Comparison of ENCODE assay signal across 1 cellular context in the genomic region with DNA sequence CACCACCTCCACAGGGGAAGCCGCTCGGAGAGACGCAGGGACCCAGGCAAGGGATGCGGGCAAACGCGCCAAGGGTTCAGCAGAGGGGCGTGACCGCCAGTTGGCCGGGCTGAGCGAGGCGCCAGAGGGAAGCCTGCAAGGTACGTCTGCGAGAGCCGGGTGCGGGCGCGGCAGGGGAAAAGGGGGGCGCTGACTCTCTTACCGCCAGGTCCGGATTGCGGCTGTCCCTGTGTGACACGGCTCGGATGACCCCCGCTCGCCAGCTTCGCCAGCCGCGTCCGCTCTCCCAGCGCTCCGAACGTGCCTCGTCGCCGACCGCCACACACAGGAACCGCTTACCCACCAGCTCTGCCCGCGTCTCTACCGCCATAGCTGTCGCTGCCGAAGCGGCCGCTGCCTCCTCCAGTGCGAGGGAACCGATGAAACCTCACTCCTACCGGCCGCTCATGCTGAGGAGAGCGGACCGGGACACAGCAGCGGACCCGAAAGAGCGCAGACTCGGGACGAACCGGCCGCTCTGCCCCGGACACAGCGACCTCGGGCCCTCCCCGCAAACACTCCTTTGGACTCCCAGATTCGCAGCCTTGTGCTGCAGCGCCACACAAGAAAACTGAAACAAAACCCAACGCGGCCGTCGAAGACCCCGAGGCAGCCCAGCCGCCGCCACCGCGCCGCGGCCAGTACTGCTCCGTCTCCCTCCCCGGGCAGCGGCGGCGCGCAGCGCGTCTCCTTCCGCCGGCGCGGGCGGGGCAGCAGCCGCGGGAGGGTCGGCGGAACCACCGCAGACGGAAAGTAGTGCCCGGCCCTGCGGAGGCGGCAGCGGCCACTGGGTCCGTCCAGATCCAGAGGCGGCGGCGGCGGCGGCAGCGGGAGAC.
TF ChIP-seq lines count a peak whose summit lies in the region.

A gene with protein sequence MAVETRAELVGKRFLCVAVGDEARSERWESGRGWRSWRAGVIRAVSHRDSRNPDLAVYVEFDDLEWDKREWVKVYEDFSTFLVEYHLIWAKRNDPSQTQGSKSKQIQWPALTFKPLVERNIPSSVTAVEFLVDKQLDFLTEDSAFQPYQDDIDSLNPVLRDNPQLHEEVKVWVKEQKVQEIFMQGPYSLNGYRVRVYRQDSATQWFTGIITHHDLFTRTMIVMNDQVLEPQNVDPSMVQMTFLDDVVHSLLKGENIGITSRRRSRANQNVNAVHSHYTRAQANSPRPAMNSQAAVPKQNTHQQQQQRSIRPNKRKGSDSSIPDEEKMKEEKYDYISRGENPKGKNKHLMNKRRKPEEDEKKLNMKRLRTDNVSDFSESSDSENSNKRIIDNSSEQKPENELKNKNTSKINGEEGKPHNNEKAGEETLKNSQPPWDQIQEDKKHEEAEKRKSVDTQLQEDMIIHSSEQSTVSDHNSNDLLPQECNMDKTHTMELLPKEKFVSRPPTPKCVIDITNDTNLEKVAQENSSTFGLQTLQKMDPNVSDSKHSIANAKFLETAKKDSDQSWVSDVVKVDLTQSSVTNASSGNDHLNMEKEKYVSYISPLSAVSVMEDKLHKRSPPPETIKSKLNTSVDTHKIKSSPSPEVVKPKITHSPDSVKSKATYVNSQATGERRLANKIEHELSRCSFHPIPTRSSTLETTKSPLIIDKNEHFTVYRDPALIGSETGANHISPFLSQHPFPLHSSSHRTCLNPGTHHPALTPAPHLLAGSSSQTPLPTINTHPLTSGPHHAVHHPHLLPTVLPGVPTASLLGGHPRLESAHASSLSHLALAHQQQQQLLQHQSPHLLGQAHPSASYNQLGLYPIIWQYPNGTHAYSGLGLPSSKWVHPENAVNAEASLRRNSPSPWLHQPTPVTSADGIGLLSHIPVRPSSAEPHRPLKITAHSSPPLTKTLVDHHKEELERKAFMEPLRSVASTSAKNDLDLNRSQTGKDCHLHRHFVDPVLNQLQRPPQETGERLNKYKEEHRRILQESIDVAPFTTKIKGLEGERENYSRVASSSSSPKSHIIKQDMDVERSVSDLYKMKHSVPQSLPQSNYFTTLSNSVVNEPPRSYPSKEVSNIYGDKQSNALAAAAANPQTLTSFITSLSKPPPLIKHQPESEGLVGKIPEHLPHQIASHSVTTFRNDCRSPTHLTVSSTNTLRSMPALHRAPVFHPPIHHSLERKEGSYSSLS (N-terminal part only) (minus strand): TSS at position 685 of the 875 bp plus-strand sequence. CDS start 315 bp downstream, at position 370.

TF ChIP-seq in HEK293, 187 proteins besides CTCF, POLR2A, EP300 and RAD21 (continued from another document and continues in another):
- TF ChIP-seq, protein P1, sequence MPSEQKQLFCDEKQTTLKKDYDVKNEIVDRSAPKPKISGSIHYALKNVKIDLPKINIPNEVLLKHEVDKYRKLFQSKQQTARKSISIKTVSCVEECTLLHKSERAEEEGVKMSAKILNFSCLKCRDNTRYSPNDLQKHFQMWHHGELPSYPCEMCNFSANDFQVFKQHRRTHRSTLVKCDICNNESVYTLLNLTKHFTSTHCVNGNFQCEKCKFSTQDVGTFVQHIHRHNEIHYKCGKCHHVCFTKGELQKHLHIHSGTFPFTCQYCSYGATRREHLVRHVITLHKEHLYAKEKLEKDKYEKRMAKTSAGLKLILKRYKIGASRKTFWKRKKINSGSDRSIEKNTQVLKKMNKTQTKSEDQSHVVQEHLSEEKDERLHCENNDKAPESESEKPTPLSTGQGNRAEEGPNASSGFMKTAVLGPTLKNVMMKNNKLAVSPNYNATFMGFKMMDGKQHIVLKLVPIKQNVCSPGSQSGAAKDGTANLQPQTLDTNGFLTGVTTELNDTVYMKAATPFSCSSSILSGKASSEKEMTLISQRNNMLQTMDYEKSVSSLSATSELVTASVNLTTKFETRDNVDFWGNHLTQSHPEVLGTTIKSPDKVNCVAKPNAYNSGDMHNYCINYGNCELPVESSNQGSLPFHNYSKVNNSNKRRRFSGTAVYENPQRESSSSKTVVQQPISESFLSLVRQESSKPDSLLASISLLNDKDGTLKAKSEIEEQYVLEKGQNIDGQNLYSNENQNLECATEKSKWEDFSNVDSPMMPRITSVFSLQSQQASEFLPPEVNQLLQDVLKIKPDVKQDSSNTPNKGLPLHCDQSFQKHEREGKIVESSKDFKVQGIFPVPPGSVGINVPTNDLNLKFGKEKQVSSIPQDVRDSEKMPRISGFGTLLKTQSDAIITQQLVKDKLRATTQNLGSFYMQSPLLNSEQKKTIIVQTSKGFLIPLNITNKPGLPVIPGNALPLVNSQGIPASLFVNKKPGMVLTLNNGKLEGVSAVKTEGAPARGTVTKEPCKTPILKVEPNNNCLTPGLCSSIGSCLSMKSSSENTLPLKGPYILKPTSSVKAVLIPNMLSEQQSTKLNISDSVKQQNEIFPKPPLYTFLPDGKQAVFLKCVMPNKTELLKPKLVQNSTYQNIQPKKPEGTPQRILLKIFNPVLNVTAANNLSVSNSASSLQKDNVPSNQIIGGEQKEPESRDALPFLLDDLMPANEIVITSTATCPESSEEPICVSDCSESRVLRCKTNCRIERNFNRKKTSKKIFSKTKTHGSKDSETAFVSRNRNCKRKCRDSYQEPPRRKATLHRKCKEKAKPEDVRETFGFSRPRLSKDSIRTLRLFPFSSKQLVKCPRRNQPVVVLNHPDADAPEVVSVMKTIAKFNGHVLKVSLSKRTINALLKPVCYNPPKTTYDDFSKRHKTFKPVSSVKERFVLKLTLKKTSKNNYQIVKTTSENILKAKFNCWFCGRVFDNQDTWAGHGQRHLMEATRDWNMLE (tag by site-specific recombination; conservative IDR thresholded peaks at IDR 0.05; ENCODE audit: low read depth) = no peak
- TF ChIP-seq REPIN1 (tag by site-specific recombination; IDR thresholded peaks at IDR 0.05; ENCODE audit: low read depth) (no peak), ZNF324 (tag by site-specific recombination; IDR thresholded peaks at IDR 0.05) (peak; percentile 54; the same call in 1 of the 2 replicates), ZNF544 (tag by site-specific recombination; IDR thresholded peaks at IDR 0.05) (no peak), ZNF121 (tag by site-specific recombination; IDR thresholded peaks at IDR 0.05) (no peak), ZNF529 (tag by site-specific recombination; IDR thresholded peaks at IDR 0.05; ENCODE audit: insufficient replicate concordance) (no peak), ZNF561 (tag by site-specific recombination; IDR thresholded peaks at IDR 0.05; ENCODE audit: borderline replicate concordance) (peak; percentile 97), HOXD13 (CRISPR knock-in tag; IDR thresholded peaks at IDR 0.05; ENCODE audit: borderline replicate concordance) (peak; percentile 44; the same call in 1 of the 2 replicates), ZNF433 (tag by site-specific recombination; IDR thresholded peaks at IDR 0.05; ENCODE audit: low read depth) (no peak), ZFP3 (tag by site-specific recombination; IDR thresholded peaks at IDR 0.05; ENCODE audit: low read depth) (no peak), ZNF2 (tag by site-specific recombination; IDR thresholded peaks at IDR 0.05) (0 out of 2 replicates have a peak, but pooled peaks have one; percentile 25), ZXDB (tag by site-specific recombination; IDR thresholded peaks at IDR 0.05) (peak; percentile 12; the same call in 1 of the 2 replicates), YY2 (tag by site-specific recombination; IDR thresholded peaks at IDR 0.05) (peak; percentile 74), ZNF510 (tag by site-specific recombination; IDR thresholded peaks at IDR 0.05; ENCODE audit: insufficient replicate concordance) (peak; percentile 44), ZNF548 (tag by site-specific recombination; IDR thresholded peaks at IDR 0.05) (no peak), OSR2 (tag by site-specific recombination; IDR thresholded peaks at IDR 0.05) (peak; percentile 76), ZNF366 (tag by site-specific recombination; conservative IDR thresholded peaks at IDR 0.05) (no peak), ZNF701 (tag by site-specific recombination; IDR thresholded peaks at IDR 0.05) (no peak), ZNF202 (tag by site-specific recombination; IDR thresholded peaks at IDR 0.05; ENCODE audit: borderline replicate concordance) (no peak), ZFHX2 (tag by site-specific recombination; conservative IDR thresholded peaks at IDR 0.05) (peak; percentile 91), GFI1B (tag by site-specific recombination; IDR thresholded peaks at IDR 0.05) (no peak), ZSCAN23 (tag by site-specific recombination; IDR thresholded peaks at IDR 0.05) (no peak), TRIM28 (IDR thresholded peaks at IDR 0.05; ENCODE audit: borderline replicate concordance, low read length) (no peak; the same call in 1 of the 2 replicates), ZNF37A (tag by site-specific recombination; IDR thresholded peaks at IDR 0.05) (peak; percentile 67), ZNF747 (tag by site-specific recombination; IDR thresholded peaks at IDR 0.05) (no peak), ZEB2 (tag by site-specific recombination; IDR thresholded peaks at IDR 0.05) (peak; percentile 78), ZNF791 (tag by site-specific recombination; IDR thresholded peaks at IDR 0.05) (no peak), ZNF549 (tag by site-specific recombination; IDR thresholded peaks at IDR 0.05) (peak; percentile 52; the same call in 1 of the 2 replicates), ZNF76 (tag by site-specific recombination; IDR thresholded peaks at IDR 0.05; ENCODE audit: borderline replicate concordance, low read depth) (0 out of 2 replicates have a peak, but pooled peaks have one; percentile 35), ZNF335 (tag by site-specific recombination; conservative IDR thresholded peaks at IDR 0.05) (peak; percentile 91), ZNF157 (tag by site-specific recombination; IDR thresholded peaks at IDR 0.05) (no peak), YY1 (tag by site-specific recombination; IDR thresholded peaks at IDR 0.05) (peak; percentile 54)
- TF ChIP-seq, protein P2, sequence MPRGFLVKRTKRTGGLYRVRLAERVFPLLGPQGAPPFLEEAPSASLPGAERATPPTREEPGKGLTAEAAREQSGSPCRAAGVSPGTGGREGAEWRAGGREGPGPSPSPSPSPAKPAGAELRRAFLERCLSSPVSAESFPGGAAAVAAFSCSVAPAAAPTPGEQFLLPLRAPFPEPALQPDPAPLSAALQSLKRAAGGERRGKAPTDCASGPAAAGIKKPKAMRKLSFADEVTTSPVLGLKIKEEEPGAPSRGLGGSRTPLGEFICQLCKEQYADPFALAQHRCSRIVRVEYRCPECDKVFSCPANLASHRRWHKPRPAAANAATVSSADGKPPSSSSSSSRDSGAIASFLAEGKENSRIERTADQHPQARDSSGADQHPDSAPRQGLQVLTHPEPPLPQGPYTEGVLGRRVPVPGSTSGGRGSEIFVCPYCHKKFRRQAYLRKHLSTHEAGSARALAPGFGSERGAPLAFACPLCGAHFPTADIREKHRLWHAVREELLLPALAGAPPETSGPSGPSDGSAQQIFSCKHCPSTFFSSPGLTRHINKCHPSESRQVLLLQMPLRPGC (tag by site-specific recombination; IDR thresholded peaks at IDR 0.05) = peak; percentile 27; the same call in 1 of the 2 replicates
- TF ChIP-seq, protein P3, sequence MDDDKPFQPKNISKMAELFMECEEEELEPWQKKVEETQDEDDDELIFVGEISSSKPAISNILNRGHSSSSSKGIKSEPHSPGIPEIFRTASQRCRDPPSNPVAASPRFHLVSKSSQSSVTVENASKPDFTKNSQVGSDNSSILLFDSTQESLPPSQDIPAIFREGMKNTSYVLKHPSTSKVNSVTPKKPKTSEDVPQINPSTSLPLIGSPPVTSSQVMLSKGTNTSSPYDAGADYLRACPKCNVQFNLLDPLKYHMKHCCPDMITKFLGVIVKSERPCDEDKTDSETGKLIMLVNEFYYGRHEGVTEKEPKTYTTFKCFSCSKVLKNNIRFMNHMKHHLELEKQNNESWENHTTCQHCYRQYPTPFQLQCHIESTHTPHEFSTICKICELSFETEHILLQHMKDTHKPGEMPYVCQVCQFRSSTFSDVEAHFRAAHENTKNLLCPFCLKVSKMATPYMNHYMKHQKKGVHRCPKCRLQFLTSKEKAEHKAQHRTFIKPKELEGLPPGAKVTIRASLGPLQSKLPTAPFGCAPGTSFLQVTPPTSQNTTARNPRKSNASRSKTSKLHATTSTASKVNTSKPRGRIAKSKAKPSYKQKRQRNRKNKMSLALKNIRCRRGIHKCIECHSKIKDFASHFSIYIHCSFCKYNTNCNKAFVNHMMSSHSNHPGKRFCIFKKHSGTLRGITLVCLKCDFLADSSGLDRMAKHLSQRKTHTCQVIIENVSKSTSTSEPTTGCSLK (tag by site-specific recombination; IDR thresholded peaks at IDR 0.05) = no peak
- TF ChIP-seq, protein P4, sequence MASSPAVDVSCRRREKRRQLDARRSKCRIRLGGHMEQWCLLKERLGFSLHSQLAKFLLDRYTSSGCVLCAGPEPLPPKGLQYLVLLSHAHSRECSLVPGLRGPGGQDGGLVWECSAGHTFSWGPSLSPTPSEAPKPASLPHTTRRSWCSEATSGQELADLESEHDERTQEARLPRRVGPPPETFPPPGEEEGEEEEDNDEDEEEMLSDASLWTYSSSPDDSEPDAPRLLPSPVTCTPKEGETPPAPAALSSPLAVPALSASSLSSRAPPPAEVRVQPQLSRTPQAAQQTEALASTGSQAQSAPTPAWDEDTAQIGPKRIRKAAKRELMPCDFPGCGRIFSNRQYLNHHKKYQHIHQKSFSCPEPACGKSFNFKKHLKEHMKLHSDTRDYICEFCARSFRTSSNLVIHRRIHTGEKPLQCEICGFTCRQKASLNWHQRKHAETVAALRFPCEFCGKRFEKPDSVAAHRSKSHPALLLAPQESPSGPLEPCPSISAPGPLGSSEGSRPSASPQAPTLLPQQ (tag by site-specific recombination; IDR thresholded peaks at IDR 0.05) = peak; percentile 52
- TF ChIP-seq, protein P5, sequence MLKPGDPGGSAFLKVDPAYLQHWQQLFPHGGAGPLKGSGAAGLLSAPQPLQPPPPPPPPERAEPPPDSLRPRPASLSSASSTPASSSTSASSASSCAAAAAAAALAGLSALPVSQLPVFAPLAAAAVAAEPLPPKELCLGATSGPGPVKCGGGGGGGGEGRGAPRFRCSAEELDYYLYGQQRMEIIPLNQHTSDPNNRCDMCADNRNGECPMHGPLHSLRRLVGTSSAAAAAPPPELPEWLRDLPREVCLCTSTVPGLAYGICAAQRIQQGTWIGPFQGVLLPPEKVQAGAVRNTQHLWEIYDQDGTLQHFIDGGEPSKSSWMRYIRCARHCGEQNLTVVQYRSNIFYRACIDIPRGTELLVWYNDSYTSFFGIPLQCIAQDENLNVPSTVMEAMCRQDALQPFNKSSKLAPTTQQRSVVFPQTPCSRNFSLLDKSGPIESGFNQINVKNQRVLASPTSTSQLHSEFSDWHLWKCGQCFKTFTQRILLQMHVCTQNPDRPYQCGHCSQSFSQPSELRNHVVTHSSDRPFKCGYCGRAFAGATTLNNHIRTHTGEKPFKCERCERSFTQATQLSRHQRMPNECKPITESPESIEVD (tag by site-specific recombination; IDR thresholded peaks at IDR 0.05) = no peak
- TF ChIP-seq, protein P6, sequence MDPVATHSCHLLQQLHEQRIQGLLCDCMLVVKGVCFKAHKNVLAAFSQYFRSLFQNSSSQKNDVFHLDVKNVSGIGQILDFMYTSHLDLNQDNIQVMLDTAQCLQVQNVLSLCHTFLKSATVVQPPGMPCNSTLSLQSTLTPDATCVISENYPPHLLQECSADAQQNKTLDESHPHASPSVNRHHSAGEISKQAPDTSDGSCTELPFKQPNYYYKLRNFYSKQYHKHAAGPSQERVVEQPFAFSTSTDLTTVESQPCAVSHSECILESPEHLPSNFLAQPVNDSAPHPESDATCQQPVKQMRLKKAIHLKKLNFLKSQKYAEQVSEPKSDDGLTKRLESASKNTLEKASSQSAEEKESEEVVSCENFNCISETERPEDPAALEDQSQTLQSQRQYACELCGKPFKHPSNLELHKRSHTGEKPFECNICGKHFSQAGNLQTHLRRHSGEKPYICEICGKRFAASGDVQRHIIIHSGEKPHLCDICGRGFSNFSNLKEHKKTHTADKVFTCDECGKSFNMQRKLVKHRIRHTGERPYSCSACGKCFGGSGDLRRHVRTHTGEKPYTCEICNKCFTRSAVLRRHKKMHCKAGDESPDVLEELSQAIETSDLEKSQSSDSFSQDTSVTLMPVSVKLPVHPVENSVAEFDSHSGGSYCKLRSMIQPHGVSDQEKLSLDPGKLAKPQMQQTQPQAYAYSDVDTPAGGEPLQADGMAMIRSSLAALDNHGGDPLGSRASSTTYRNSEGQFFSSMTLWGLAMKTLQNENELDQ (tag by site-specific recombination; IDR thresholded peaks at IDR 0.05; ENCODE audit: low read depth) = no peak
